Comparison of ENCODE assay signal across 8 cellular contexts in genomic region chr2:62705007-62705829, GRCh38. TPM values are rescaled to one million over a fixed set of nuclear protein-coding genes. Genes with fewer than 3 reads are reported as not detected.
DNase-seq lines count a peak whose midpoint lies in the region; ATAC-seq, FAIRE-seq and TF ChIP-seq lines count a peak whose summit lies in the region.

Gene EHBP1, plus strand, starts transcription at chr2:62705713. Its CDS starts 1,479 bp downstream, at chr2:62707192.

- H3K27ac ChIP-seq in adrenal gland (peak within 1 kb of the TSS; percentile 67 to 95 (median 90)), trophoblast cell (ENCODE audit: low read depth, low read length) (peak within 1 kb of the TSS; percentile 80), transverse colon (peak within 1 kb of the TSS; percentile 92 to 97 (median 93))

- peak within 1 kb of the TSS; percentile 31 for H4K12ac ChIP-seq in trophoblast cell (ENCODE audit: low read depth, low read length)

- H3K14ac ChIP-seq in trophoblast cell (ENCODE audit: low read length): peak within 1 kb of the TSS; percentile 93

- H3K36me3 ChIP-seq in adrenal gland (replicated peaks in 1 of 2): no peaks in the 10 kb centered on the region
- peaks cover 0 to 2% of the 10 kb centered on the region in 2 experiments for H3K36me3 ChIP-seq in trophoblast cell (ENCODE audit: control insufficient read depth in 1 of 2, insufficient read depth in 2 of 2, low read length in 2 of 2)
- no peaks in the 10 kb centered on the region for H3K36me3 ChIP-seq in transverse colon

- TF ChIP-seq POLR2A in GM12892 (IDR thresholded peaks at IDR 0.05; ENCODE audit: low read depth, low read length): peak; percentile 83
- peak; percentile 94 to 98 for TF ChIP-seq POLR2A in adrenal gland (IDR thresholded peaks at IDR 0.05)
- peak; percentile 86 for TF ChIP-seq POLR2A in transverse colon (IDR thresholded peaks at IDR 0.05)

- H2AFZ ChIP-seq in trophoblast cell (ENCODE audit: insufficient read depth, low read length, poor library complexity): peak within 1 kb of the TSS; percentile 76

- peak within 1 kb of the TSS; percentile 79 for H2BK120ac ChIP-seq in trophoblast cell (ENCODE audit: insufficient read depth, low read length, poor library complexity)

- H3K23ac ChIP-seq in trophoblast cell (ENCODE audit: low read length): no peak within 1 kb of the TSS

- peaks cover 18 to 42% of the 10 kb centered on the region in 2 donors for H3K4me1 ChIP-seq in adrenal gland (replicated peaks in 1 of 2)
- peaks cover 3 to 12% of the 10 kb centered on the region in 2 experiments for H3K4me1 ChIP-seq in trophoblast cell (ENCODE audit: control insufficient read depth in 1 of 2, insufficient read depth in 2 of 2, low read length in 2 of 2)
- H3K4me1 ChIP-seq in transverse colon: peaks cover 4 to 36% (median 25%) of the 10 kb centered on the region in 4 donors

- peak within 1 kb of the TSS; percentile 67 for H2BK12ac ChIP-seq in trophoblast cell (ENCODE audit: low read length)

- peak within 1 kb of the TSS; percentile 64 for H2AK5ac ChIP-seq in trophoblast cell (ENCODE audit: low read length)

- H3K18ac ChIP-seq in trophoblast cell (ENCODE audit: low read length): peak within 1 kb of the TSS; percentile 80

- H3K79me2 ChIP-seq in trophoblast cell (ENCODE audit: control insufficient read depth, insufficient read depth, low read length, poor library complexity): peaks cover 13% of the 10 kb centered on the region

- no peaks in the 10 kb centered on the region for H3K9me3 ChIP-seq in adrenal gland (replicated peaks in 1 of 3)
- no peaks in the 10 kb centered on the region for H3K9me3 ChIP-seq in trophoblast cell (ENCODE audit: insufficient read depth, low read depth, low read length)
- no peaks in the 10 kb centered on the region for H3K9me3 ChIP-seq in transverse colon

- H2BK5ac ChIP-seq in trophoblast cell (ENCODE audit: low read depth, low read length, poor library complexity): peak within 1 kb of the TSS; percentile 82

- H3K79me1 ChIP-seq in trophoblast cell (ENCODE audit: low read length): peaks cover 7% of the 10 kb centered on the region

- peak within 1 kb of the TSS; percentile 66 for H3K4me2 ChIP-seq in trophoblast cell (ENCODE audit: low read length)

- no peak for TF ChIP-seq EP300 in transverse colon (IDR thresholded peaks at IDR 0.05; ENCODE audit: low read depth)

- H4K8ac ChIP-seq in trophoblast cell (ENCODE audit: low read depth, low read length): peak within 1 kb of the TSS; percentile 84

- TF ChIP-seq CTCF in adrenal gland (IDR thresholded peaks at IDR 0.05): peak in 1 of 6 experiments; percentile 15
- no peak for TF ChIP-seq CTCF in transverse colon (IDR thresholded peaks at IDR 0.05)

- DNase-seq in GM12892 (ENCODE audit: insufficient read length) (peak; percentile 89), NCI-H146 (lab: John Stamatoyannopoulos, UW) (peak; percentile 99), T-helper 1 cell (peak; percentile 95 to 98 (median 96)), adrenal gland (peak; percentile 99 to 100 (median 99)), cardiac septum (ENCODE audit: low spot score) (peak; percentile 100), trophoblast cell (peak; percentile 99 to 100), transverse colon (peak; percentile 99)

- in situ Hi-C loops in transverse colon (cut with MboI; ENCODE audit: low pct_ligation_motif_present in 1 of 4, low pct_unique_long_range_greater_than_20kb in 1 of 4, low sequenced_read_pairs in 3 of 4): no loop called here

- peak within 1 kb of the TSS; percentile 93 for H4K91ac ChIP-seq in trophoblast cell (ENCODE audit: low read depth, low read length)

- peak within 1 kb of the TSS; percentile 96 for H3K4ac ChIP-seq in trophoblast cell (ENCODE audit: low read depth, low read length)

- H3K4me3 ChIP-seq in adrenal gland (peak within 1 kb of the TSS in 3 of 4 donors; percentile 75 to 100 (median 84)), trophoblast cell (ENCODE audit: low read depth, low read length) (peak within 1 kb of the TSS; percentile 87), transverse colon (peak within 1 kb of the TSS; percentile 75 to 92 (median 86))

- no peaks in the 10 kb centered on the region for H3K27me3 ChIP-seq in adrenal gland
- H3K27me3 ChIP-seq in trophoblast cell (ENCODE audit: insufficient read depth, low read length): no peaks in the 10 kb centered on the region
- no peaks in the 10 kb centered on the region for H3K27me3 ChIP-seq in transverse colon

- ATAC-seq in HG02852 (IDR thresholded peaks at IDR 0.05; ENCODE audit: unreplicated experiment): peak; percentile 94

- WGBS in adrenal gland, 4 donors: 1% methylated on average over 34 to 45 of the region's 45 CpGs
- WGBS in trophoblast cell (ENCODE audit: extremely low coverage, insufficient coverage, insufficient read length): no CpG with 5 or more reads among the region's 45 CpGs
- WGBS in transverse colon (ENCODE audit: low coverage in 1 of 2), 2 donors: 1 to 6% methylated on average over 6 to 42 of the region's 45 CpGs

- peak; percentile 96 for FAIRE-seq in GM12892 (lab: Jason Lieb, UNC)

- peak within 1 kb of the TSS; percentile 67 for H3K9ac ChIP-seq in trophoblast cell (ENCODE audit: low read length)

- intact Hi-C loops in adrenal gland (cut with DNase I): loop anchor here in 1 of 2 donors (10.0 kb wide), 1 partner anchor 60 kb away; no protein-coding TSS in a partner anchor
- intact Hi-C loops in cardiac septum (cut with DNase I): loop anchor here (2.0 to 5.0 kb wide), 2 partner anchors 200 to 243 kb away; no protein-coding TSS in a partner anchor
- intact Hi-C loops in transverse colon (cut with DNase I; ENCODE audit: low total_unique reads): loop anchor here (10.0 kb wide), 2 partner anchors 70 to 240 kb away; no protein-coding TSS in a partner anchor

RNA-seq across cellular contexts. Expression of gene EHBP1, which starts in this region (rescaled TPM):
- 13.9 TPM for polyA plus RNA-seq in GM12892 (2012; ENCODE audit: missing spikeins)
- total RNA-seq in adrenal gland (10 to 100 TPM; 26.8 to 83.6 (median 46.3) TPM), cardiac septum (19.4 TPM), transverse colon (10 to 100 TPM; 41.1 to 69.4 (median 47.0) TPM)
- 10 to 100 TPM; 13.5 to 61.2 (median 18.5) TPM for polyA plus RNA-seq in adrenal gland
- polyA plus RNA-seq in trophoblast cell (2013): 50.6 and 56.9 TPM in 2 replicates

Comparison
In these comparisons a context has a peak if more than half of its experiments do, and no peak if none do; other contexts are left out.
1. Peak in every context shown above with its lines: DNase-seq, ATAC-seq, H3K4me3 ChIP-seq and H3K27ac ChIP-seq.